8 cellular contexts compared by ENCODE assay signal in the genomic region with DNA sequence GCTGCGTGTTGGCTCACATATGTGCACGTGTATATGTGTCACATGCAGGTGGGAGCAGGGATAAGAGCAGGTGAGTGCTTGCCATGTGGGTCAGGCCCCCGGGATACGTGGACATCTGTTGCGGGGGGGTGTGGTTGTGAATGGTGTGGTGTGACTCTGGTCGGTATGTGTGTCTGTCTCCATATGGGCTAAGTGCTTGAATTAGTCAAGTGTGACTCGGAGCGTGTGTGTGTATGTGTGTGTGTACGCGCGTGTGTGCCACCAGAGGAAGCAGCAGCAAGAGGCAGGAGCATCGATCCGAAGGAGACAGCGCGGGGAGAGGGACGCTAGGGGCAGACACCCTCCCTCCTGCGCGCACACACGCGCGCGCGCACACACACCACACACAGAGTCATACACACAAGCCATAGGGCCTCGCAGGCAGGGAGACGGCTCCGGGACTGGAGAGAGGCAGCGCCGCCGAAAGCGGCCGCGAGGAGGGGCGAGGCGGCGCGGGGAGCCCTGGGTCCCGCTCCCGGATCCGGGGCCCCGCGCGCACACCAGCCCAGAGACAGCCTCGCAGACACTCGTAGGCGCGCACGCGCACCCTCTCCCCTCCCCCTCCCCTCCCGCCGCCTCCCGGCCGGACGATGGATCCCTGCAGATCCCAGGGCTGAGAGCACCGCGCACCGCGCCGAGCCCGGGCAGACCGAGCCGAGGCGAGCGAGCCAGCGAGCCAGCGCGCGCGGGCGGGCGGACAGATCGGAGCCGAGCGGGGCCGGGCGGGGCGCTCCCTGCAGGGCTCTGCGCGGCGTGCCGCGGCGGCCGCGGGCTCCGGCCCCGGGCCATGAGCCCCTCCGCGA. TPM values are rescaled to one million over a fixed set of nuclear protein-coding genes. Genes with fewer than 3 reads are reported as not detected.
DNase-seq lines count a peak whose midpoint lies in the region; ATAC-seq, FAIRE-seq and TF ChIP-seq lines count a peak whose summit lies in the region.

A gene (plus strand): TSS at position 597 of the 842 bp plus-strand sequence. CDS start 1,171 bp downstream, outside the sequence.

- peak within 1 kb of the TSS; percentile 33 for H3K9ac ChIP-seq in HUES6 (ENCODE audit: low read length)
- peak within 1 kb of the TSS; percentile 6 for H3K9ac ChIP-seq in parathyroid adenoma

- H3K27ac Mint-ChIP-seq in CD4-positive, alpha-beta T cell, result peak within 1 kb of the TSS; percentile 38

- no peaks in the 10 kb centered on the region for H3K36me3 Mint-ChIP-seq in CD4-positive, alpha-beta T cell (ENCODE audit: low read depth)

- ATAC-seq in CD4-positive, alpha-beta T cell (ENCODE audit: poor library complexity), result peak; percentile 58
- peak; percentile 82 to 84 for ATAC-seq in left cardiac atrium
- no peak for ATAC-seq in GM19351 (IDR thresholded peaks at IDR 0.05; ENCODE audit: unreplicated experiment)

- POLR2A ChIA-PET in CD4-positive, alpha-beta T cell (lab: Charles Lee), result no interaction called here
- POLR2A ChIA-PET in RWPE1 (lab: Yijun Ruan, JAX; ENCODE audit: low non-redundant PET), result no interaction called here

- peak in 9 of 10 experiments; percentile 15 to 52 (median 30) for DNase-seq in CD4-positive, alpha-beta T cell
- peak; percentile 68 for DNase-seq in RWPE1 (ENCODE audit: low spot score)
- peak; percentile 38 for DNase-seq in amniotic stem cell (lab: John Stamatoyannopoulos, UW)
- peak; percentile 76 for DNase-seq in left cardiac atrium
- DNase-seq in urothelium cell line (ENCODE audit: low spot score), result peak; percentile 79

- FAIRE-seq in urothelium cell line (lab: Jason Lieb, UNC), result peak; percentile 52

- no peak for TF ChIP-seq CTCF in CD4-positive, alpha-beta T cell (IDR thresholded peaks at IDR 0.05)
- TF ChIP-seq CTCF in RWPE1 (conservative IDR thresholded peaks at IDR 0.05; ENCODE audit: low read depth), result no peak
- peak; percentile 18 for TF ChIP-seq CTCF in parathyroid adenoma (IDR thresholded peaks at IDR 0.05)

- H3K27me3 ChIP-seq in CD4-positive, alpha-beta T cell (ENCODE audit: control insufficient read depth, insufficient read depth, low read length), result peaks cover 38% of the 10 kb centered on the region
- H3K27me3 ChIP-seq in HUES6 (ENCODE audit: control insufficient read depth, insufficient read depth, low read length) (peaks cover 98% of the 10 kb centered on the region), parathyroid adenoma (ENCODE audit: control insufficient read depth, insufficient read depth, low read length) (no peaks in the 10 kb centered on the region)

- H3K9me3 ChIP-seq in CD4-positive, alpha-beta T cell (ENCODE audit: control insufficient read depth, low read length), result no peaks in the 10 kb centered on the region
- no peaks in the 10 kb centered on the region for H3K9me3 ChIP-seq in HUES6 (ENCODE audit: control insufficient read depth, insufficient read depth, low read depth, low read length)
- no peaks in the 10 kb centered on the region for H3K9me3 ChIP-seq in parathyroid adenoma (ENCODE audit: control insufficient read depth, low read length)

- H3K4me3 ChIP-seq in HUES6 (ENCODE audit: low read depth, low read length) (peak within 1 kb of the TSS; percentile 83), parathyroid adenoma (ENCODE audit: low read depth, low read length) (peak within 1 kb of the TSS; percentile 72)

- H3K27me3 Mint-ChIP-seq in CD4-positive, alpha-beta T cell, result peaks cover 62% of the 10 kb centered on the region

- H2AFZ ChIP-seq in parathyroid adenoma, result peak within 1 kb of the TSS; percentile 96

- no peaks in the 10 kb centered on the region for H3K9me3 Mint-ChIP-seq in CD4-positive, alpha-beta T cell

- H3K79me2 ChIP-seq in parathyroid adenoma, result no peaks in the 10 kb centered on the region

- no peak within 1 kb of the TSS for H3K27ac ChIP-seq in CD4-positive, alpha-beta T cell (ENCODE audit: low read depth, low read length)
- no peak within 1 kb of the TSS for H3K27ac ChIP-seq in HUES6 (ENCODE audit: low read depth, low read length)
- peak within 1 kb of the TSS; percentile 60 for H3K27ac ChIP-seq in RWPE1
- H3K27ac ChIP-seq in parathyroid adenoma, result no peak within 1 kb of the TSS

- peaks cover 40% of the 10 kb centered on the region for H3K4me1 Mint-ChIP-seq in CD4-positive, alpha-beta T cell (ENCODE audit: low read depth)

- peak within 1 kb of the TSS; percentile 93 for H3K4me3 Mint-ChIP-seq in CD4-positive, alpha-beta T cell

- H3K36me3 ChIP-seq in HUES6 (ENCODE audit: control insufficient read depth, insufficient read depth, low read length) (no peaks in the 10 kb centered on the region), parathyroid adenoma (ENCODE audit: control insufficient read depth, insufficient read depth, low read length) (no peaks in the 10 kb centered on the region)

- peak within 1 kb of the TSS; percentile 80 for H3K4me2 ChIP-seq in parathyroid adenoma (ENCODE audit: low read length)

- H3K4me1 ChIP-seq in HUES6 (ENCODE audit: control insufficient read depth, insufficient read depth, low read length), result peaks cover 14% of the 10 kb centered on the region
- H3K4me1 ChIP-seq in parathyroid adenoma, result peaks cover 10% of the 10 kb centered on the region

- intact Hi-C loops in CD4-positive, alpha-beta T cell (cut with DNase I, micrococcal nuclease), result loop anchor here (1.0 to 5.0 kb wide), 3 partner anchors 90 to 190 kb away; no protein-coding TSS in a partner anchor
- intact Hi-C loops in left cardiac atrium (cut with DNase I), result loop anchor here (2.0 to 5.0 kb wide), 2 partner anchors 90 kb away; no protein-coding TSS in a partner anchor

- CTCF ChIA-PET in CD4-positive, alpha-beta T cell (lab: Charles Lee), result interaction anchor here (0.6 to 4.4 kb wide), 5 partner anchors 13 to 90 kb away, joined by 3 to 36 read pairs (median 7); a partner anchor contains a TSS
- CTCF ChIA-PET in RWPE1 (lab: Yijun Ruan, JAX), result interaction anchor here (0.5 to 3.2 kb wide), 9 partner anchors 13 to 222 kb away, joined by 3 to 9 read pairs (median 4); no protein-coding TSS in a partner anchor

RNA-seq across cellular contexts. Expression of the gene that starts here (rescaled TPM):
- 1 to 10 TPM; 1.5 to 2.8 TPM for total RNA-seq in CD4-positive, alpha-beta T cell
- total RNA-seq in left cardiac atrium, result 1 to 10 TPM; 1.2 to 4.1 TPM
